Comparison of ENCODE assay signal across 19 cellular contexts in the genomic region with DNA sequence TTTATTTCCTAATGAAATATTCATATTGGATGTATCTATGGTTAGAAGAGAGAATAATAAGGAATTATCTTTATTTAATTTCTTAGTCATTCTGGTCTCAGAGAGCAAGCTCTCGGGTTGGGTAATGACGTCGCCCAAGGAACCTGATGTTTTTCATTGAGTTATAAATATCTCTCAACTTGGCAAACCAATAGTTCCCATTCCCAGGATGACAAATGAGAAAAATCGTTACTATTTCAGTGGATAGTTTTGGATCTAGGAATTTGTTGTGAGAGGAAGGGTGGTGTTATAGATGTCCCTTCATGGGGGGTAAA.
A peak's percentile ranks its signal among the peaks of the same experiment; 100 is the strongest.
DNase-seq lines count a peak whose midpoint lies in the region; ATAC-seq and TF ChIP-seq lines count a peak whose summit lies in the region.
"Had no signal": no experiment of that assay in that cellular context is flagged by ENCODE, and none has a peak within 500 bp of the region (broad histone marks: within the 10 kb centered on the region; RNA-seq: fewer than 3 reads in every experiment).

No MANE protein-coding gene starts in this region.

- H3K4me3 Mint-ChIP-seq in activated CD4-positive, alpha-beta memory T cell treated with anti-CD3 and anti-CD28 coated beads for 36 hours, result no peak overlapping the region
- H3K4me3 Mint-ChIP-seq: B cell, HFFc6 had no signal

- ATAC-seq in left ventricle myocardium superior (peak; percentile 9), omental fat pad (ENCODE audit: low FRiP score) (peak; percentile 63), aorta (ENCODE audit: low FRiP score) (peak; percentile 37)

- peaks cover 6% of the 10 kb centered on the region for H3K9me3 Mint-ChIP-seq in activated CD4-positive, alpha-beta memory T cell treated with anti-CD3 and anti-CD28 coated beads for 36 hours
- H3K9me3 Mint-ChIP-seq: HFFc6 had no signal

- H3K9me3 ChIP-seq in right atrium auricular region (no peaks in the 10 kb centered on the region), esophagus squamous epithelium (no peaks in the 10 kb centered on the region), aorta (ENCODE audit: control insufficient read depth, low read length) (no peaks in the 10 kb centered on the region)

- WGBS in esophagus squamous epithelium, 2 donors, result 20 to 29% methylated on average over 4 of the region's 4 CpGs
- 0 to 10% methylated on average over 4 of the region's 4 CpGs for WGBS in aorta, 2 donors

- TF ChIP-seq CTCF in right atrium auricular region (IDR thresholded peaks at IDR 0.05) (no peak), esophagus squamous epithelium (IDR thresholded peaks at IDR 0.05) (no peak), omental fat pad (IDR thresholded peaks at IDR 0.05) (no peak), GM20000 (IDR thresholded peaks at IDR 0.05; ENCODE audit: extremely low read depth, missing control alignments) (no peak)

- H3K36me3 Mint-ChIP-seq in activated CD4-positive, alpha-beta memory T cell treated with anti-CD3 and anti-CD28 coated beads for 36 hours, result no peaks in the 10 kb centered on the region

- TF ChIP-seq POLR2A in esophagus squamous epithelium (IDR thresholded peaks at IDR 0.05), result no peak

- H3K27ac Mint-ChIP-seq in activated CD4-positive, alpha-beta memory T cell treated with anti-CD3 and anti-CD28 coated beads for 36 hours, result no peak overlapping the region
- H3K27ac Mint-ChIP-seq: B cell, HFFc6 had no signal

- H3K4me1 Mint-ChIP-seq in activated CD4-positive, alpha-beta memory T cell treated with anti-CD3 and anti-CD28 coated beads for 36 hours (ENCODE audit: low read depth), result no peaks in the 10 kb centered on the region
- H3K4me1 Mint-ChIP-seq: B cell had no signal

- no peaks in the 10 kb centered on the region for H3K27me3 Mint-ChIP-seq in activated CD4-positive, alpha-beta memory T cell treated with anti-CD3 and anti-CD28 coated beads for 36 hours

- DNase-seq in left ventricle myocardium superior, result no peak
- no peak for DNase-seq in right atrium auricular region (ENCODE audit: low spot score)
- DNase-seq in esophagus squamous epithelium (lab: John Stamatoyannopoulos, UW), result no peak
- DNase-seq in omental fat pad (ENCODE audit: low spot score), result no peak
- DNase-seq in aorta, result no peak
- no peak for DNase-seq in activated CD4-positive, alpha-beta T cell treated with anti-CD3 and anti-CD28 coated beads, Interleukin-2, amount 50 U/mL, for 1 hour
- DNase-seq in GM20000 (ENCODE audit: low spot score), result no peak
- no peak for DNase-seq in activated CD4-positive, alpha-beta memory T cell treated with anti-CD3 and anti-CD28 coated beads for 36 hours
- DNase-seq: 8988T, GF-D8, HFFc6, MV-4-11, NCI-H2107, NCI-H2227 treated with DMSO at 0.1 percent for 48 hours, NCI-H510A treated with DMSO at 0.1 percent for 48 hours, OCI-M1, SHP77 had no signal

- H3K4me3 ChIP-seq in right atrium auricular region (no peak overlapping the region), esophagus squamous epithelium (no peak overlapping the region), aorta (ENCODE audit: low read length in 2 of 2) (no peak overlapping the region)

- CTCF ChIA-PET in activated CD4-positive, alpha-beta memory T cell treated with anti-CD3 and anti-CD28 coated beads for 36 hours (lab: Charles Lee), result no interaction called here

- H3K36me3 ChIP-seq in right atrium auricular region, result no peaks in the 10 kb centered on the region
- no peaks in the 10 kb centered on the region for H3K36me3 ChIP-seq in esophagus squamous epithelium
- H3K36me3 ChIP-seq in aorta (ENCODE audit: control insufficient read depth in 1 of 2, insufficient read depth in 2 of 2, low read length in 1 of 2), result no peaks in the 10 kb centered on the region

- POLR2A ChIA-PET in activated CD4-positive, alpha-beta memory T cell treated with anti-CD3 and anti-CD28 coated beads for 36 hours (lab: Charles Lee), result no interaction called here

- H3K4me1 ChIP-seq in right atrium auricular region, result peaks cover 0 to 10% of the 10 kb centered on the region in 2 donors
- H3K4me1 ChIP-seq in esophagus squamous epithelium, result peaks cover 0 to 70% (median 37%) of the 10 kb centered on the region in 3 donors
- H3K4me1 ChIP-seq in aorta (ENCODE audit: control insufficient read depth in 1 of 2, insufficient read depth in 2 of 2, low read length in 2 of 2), result peaks cover 7 to 10% of the 10 kb centered on the region in 2 donors

- H3K27me3 ChIP-seq in right atrium auricular region (no peaks in the 10 kb centered on the region), esophagus squamous epithelium (no peaks in the 10 kb centered on the region), aorta (ENCODE audit: control insufficient read depth in 1 of 2, insufficient read depth in 2 of 2, low read length in 1 of 2) (no peaks in the 10 kb centered on the region)

- H3K27ac ChIP-seq in right atrium auricular region, result no peak overlapping the region
- H3K27ac ChIP-seq in esophagus squamous epithelium, result peak overlapping the region; percentile 44 to 80 (median 58)
- peak overlapping the region in 1 of 2 donors; percentile 74 for H3K27ac ChIP-seq in aorta (ENCODE audit: low read depth in 1 of 2, low read length in 2 of 2)
- H3K27ac ChIP-seq: KMS-11 had no signal

- intact Hi-C loops in left ventricle myocardium superior (cut with micrococcal nuclease), result no loop called here
- intact Hi-C loops in esophagus squamous epithelium (cut with DNase I), result no loop called here
- intact Hi-C loops in aorta (cut with DNase I), result loop anchor here in 1 of 2 donors (10.0 kb wide), 2 partner anchors 53 to 57 kb away; no protein-coding TSS in a partner anchor
- intact Hi-C loops in activated CD4-positive, alpha-beta memory T cell treated with anti-CD3 and anti-CD28 coated beads for 36 hours (cut with micrococcal nuclease), result no loop called here

Comparison
In these comparisons a context has a peak if more than half of its experiments do, and no peak if none do; other contexts are left out.
1. ATAC-seq: peak in every context shown above with its lines; median percentile 63 in omental fat pad; 37 in aorta; 9 in left ventricle myocardium superior.
2. H3K27ac ChIP-seq: peak in esophagus squamous epithelium (4 of 4); none in right atrium auricular region (0 of 2).